In genomic region chr6:101391772-101392560, GRCh38 we compare ENCODE assay signal across 14 cellular contexts. TPM values are rescaled to one million over a fixed set of nuclear protein-coding genes. Genes with fewer than 3 reads are reported as not detected.
DNase-seq lines count a peak whose midpoint lies in the region; ATAC-seq and TF ChIP-seq lines count a peak whose summit lies in the region.
"Had no signal": no experiment of that assay in that cellular context is flagged by ENCODE, and none has a peak within 500 bp of the region (broad histone marks: within the 10 kb centered on the region; RNA-seq: fewer than 3 reads in every experiment).

No MANE protein-coding gene starts in this region.

- TF ChIP-seq CTCF in AG04450 (IDR thresholded peaks at IDR 0.05; ENCODE audit: low read depth, low read length) = no peak
- TF ChIP-seq CTCF in kidney epithelial cell (IDR thresholded peaks at IDR 0.05; ENCODE audit: insufficient read depth, low read length, poor library complexity, severe bottlenecking) = no peak

- H3K4me3 ChIP-seq in AG04450 (ENCODE audit: low read depth, low read length) (peak overlapping the region; percentile 69), kidney epithelial cell (ENCODE audit: low read depth, low read length) (peak overlapping the region; percentile 13)

- H3K27me3 ChIP-seq in AG04450 (ENCODE audit: control insufficient read depth, insufficient read depth, low read length) (no peaks in the 10 kb centered on the region), kidney epithelial cell (ENCODE audit: control insufficient read depth, insufficient read depth, low read length) (peaks cover 13% of the 10 kb centered on the region)

- no peak overlapping the region for H3K4me3 Mint-ChIP-seq in activated naive CD8-positive, alpha-beta T cell treated with anti-CD3 and anti-CD28 coated beads for 36 hours
- H3K4me3 Mint-ChIP-seq: naive B cell had no signal

- peaks cover 3% of the 10 kb centered on the region for H3K9me3 Mint-ChIP-seq in activated naive CD8-positive, alpha-beta T cell treated with anti-CD3 and anti-CD28 coated beads for 36 hours

- no peak overlapping the region for H3K27ac ChIP-seq in AG04450 (ENCODE audit: low read depth, low read length)
- H3K27ac ChIP-seq: tibial artery had no signal

- H3K4me1 Mint-ChIP-seq in activated naive CD8-positive, alpha-beta T cell treated with anti-CD3 and anti-CD28 coated beads for 36 hours = no peaks in the 10 kb centered on the region

- H3K27ac Mint-ChIP-seq in activated naive CD8-positive, alpha-beta T cell treated with anti-CD3 and anti-CD28 coated beads for 36 hours = no peak overlapping the region
- H3K27ac Mint-ChIP-seq: naive B cell had no signal

- H3K27me3 Mint-ChIP-seq in activated naive CD8-positive, alpha-beta T cell treated with anti-CD3 and anti-CD28 coated beads for 36 hours = peaks cover 48% of the 10 kb centered on the region

- DNase-seq in AG04450 (ENCODE audit: low read depth, low spot score) (no peak), HCEC 1CT (peak; percentile 54), astrocyte of the hippocampus (ENCODE audit: low read depth, low spot score) (peak; percentile 53), kidney epithelial cell (ENCODE audit: low read depth) (no peak)
- no peak for DNase-seq in activated naive CD8-positive, alpha-beta T cell treated with anti-CD3 and anti-CD28 coated beads for 36 hours
- DNase-seq: GOT3, naive B cell, NCI-H226, T-helper 1 cell, tibial artery had no signal

- ATAC-seq in HG02798 (IDR thresholded peaks at IDR 0.05; ENCODE audit: poor library complexity, unreplicated experiment) = no peak
- no peak for ATAC-seq in esophagus mucosa
- ATAC-seq in HG03457 (IDR thresholded peaks at IDR 0.05; ENCODE audit: unreplicated experiment) = no peak
- ATAC-seq: gastroesophageal sphincter had no signal

- POLR2A ChIA-PET in AG04450 (lab: Yijun Ruan, JAX) = no interaction called here

- CTCF ChIA-PET in AG04450 (lab: Charles Lee) = no interaction called here

- H3K36me3 Mint-ChIP-seq in activated naive CD8-positive, alpha-beta T cell treated with anti-CD3 and anti-CD28 coated beads for 36 hours = no peaks in the 10 kb centered on the region
- H3K36me3 Mint-ChIP-seq: naive B cell had no signal

- no peaks in the 10 kb centered on the region for H3K9me3 ChIP-seq in AG04450 (ENCODE audit: control insufficient read depth, insufficient read depth, low read length)
- H3K9me3 ChIP-seq: gastroesophageal sphincter, tibial artery had no signal

- H3K36me3 ChIP-seq in kidney epithelial cell (ENCODE audit: control insufficient read depth, insufficient read depth, low read length) = no peaks in the 10 kb centered on the region
- H3K36me3 ChIP-seq: gastroesophageal sphincter, tibial artery had no signal

RNA-seq across cellular contexts. Expression of gene GRIK2, which starts 1.5 kb away (rescaled TPM):
- polyA plus RNA-seq in AG04450 (2011; rRNA removed) = 10.6 and 12.8 TPM in 2 replicates
- polyA minus RNA-seq in AG04450 (2011; rRNA and poly(A)+ RNA removed) = 36.1 and 45.0 TPM in 2 replicates
- total RNA-seq in kidney epithelial cell = 0.13 and 5.5 TPM in 2 replicates
- not detected for total RNA-seq in activated naive CD8-positive, alpha-beta T cell treated with anti-CD3 and anti-CD28 coated beads for 36 hours
- total RNA-seq in esophagus mucosa = 0.44 TPM

Comparison
In these comparisons a context has a peak if more than half of its experiments do, and no peak if none do; other contexts are left out.
1. DNase-seq: peak in HCEC 1CT (single experiment) and astrocyte of the hippocampus (single experiment); none in AG04450 (single experiment), kidney epithelial cell (single experiment) and activated naive CD8-positive, alpha-beta T cell treated with anti-CD3 and anti-CD28 coated beads for 36 hours (single experiment).